ENCODE assay signal across 1 cellular context in genomic region chr12:52950553-52950952, GRCh38.
TF ChIP-seq lines count a peak whose summit lies in the region.

No MANE protein-coding gene starts in this region.

TF ChIP-seq in WTC11, 78 proteins besides CTCF, POLR2A, EP300 and RAD21 (continued from another document):
- no peak for TF ChIP-seq ZNF281 (CRISPR knock-in tag; IDR thresholded peaks at IDR 0.05)
- no peak for TF ChIP-seq SMAD3 (CRISPR knock-in tag; IDR thresholded peaks at IDR 0.05; ENCODE audit: borderline replicate concordance)
- TF ChIP-seq CBFB (CRISPR knock-in tag; IDR thresholded peaks at IDR 0.05; ENCODE audit: low read depth): no peak
